Comparison of ENCODE assay signal across 9 cellular contexts in genomic region chr3:190811775-190812480, GRCh38. TPM values are rescaled to one million over a fixed set of nuclear protein-coding genes. Genes with fewer than 3 reads are reported as not detected.
A peak's percentile ranks its signal among the peaks of the same experiment; 100 is the strongest.
DNase-seq lines count a peak whose midpoint lies in the region; ATAC-seq and TF ChIP-seq lines count a peak whose summit lies in the region.
"Had no signal": no experiment of that assay in that cellular context is flagged by ENCODE, and none has a peak within 500 bp of the region (broad histone marks: within the 10 kb centered on the region; RNA-seq: fewer than 3 reads in every experiment).

No MANE protein-coding gene starts in this region.

- H3K9me3 Mint-ChIP-seq in activated CD4-positive, alpha-beta memory T cell treated with anti-CD3 and anti-CD28 coated beads for 36 hours: peaks cover 1% of the 10 kb centered on the region

- no peaks in the 10 kb centered on the region for H3K27me3 Mint-ChIP-seq in activated CD4-positive, alpha-beta memory T cell treated with anti-CD3 and anti-CD28 coated beads for 36 hours

- H3K36me3 ChIP-seq in brain microvascular endothelial cell (replicated peaks): no peaks in the 10 kb centered on the region

- no peaks in the 10 kb centered on the region for H3K4me1 Mint-ChIP-seq in activated CD4-positive, alpha-beta memory T cell treated with anti-CD3 and anti-CD28 coated beads for 36 hours (ENCODE audit: low read depth)
- H3K4me1 Mint-ChIP-seq: naive B cell had no signal

- intact Hi-C loops in activated CD4-positive, alpha-beta memory T cell treated with anti-CD3 and anti-CD28 coated beads for 36 hours (cut with micrococcal nuclease): no loop called here

- POLR2A ChIA-PET in activated CD4-positive, alpha-beta memory T cell treated with anti-CD3 and anti-CD28 coated beads for 36 hours (lab: Charles Lee): no interaction called here

- in situ Hi-C loops in brain microvascular endothelial cell (cut with HindIII; ENCODE audit: low pct_ligation_motif_present, low sequenced_read_pairs): no loop called here

- TF ChIP-seq CTCF in brain microvascular endothelial cell (IDR thresholded peaks at IDR 0.05; ENCODE audit: low read depth, low read length, missing control alignments): peak; percentile 73

- CTCF ChIA-PET in activated CD4-positive, alpha-beta memory T cell treated with anti-CD3 and anti-CD28 coated beads for 36 hours (lab: Charles Lee): interaction anchor here (0.7 kb wide), 1 partner anchor 8 kb away, joined by 3 read pairs; no protein-coding TSS in a partner anchor

- H3K27me3 ChIP-seq in brain microvascular endothelial cell (replicated peaks): no peaks in the 10 kb centered on the region

- DNase-seq in AG20443 (ENCODE audit: low spot score): peak; percentile 47
- peak; percentile 67 to 82 for DNase-seq in NCI-H524 (lab: John Stamatoyannopoulos, UW)
- DNase-seq in brain microvascular endothelial cell: peak; percentile 65
- peak; percentile 82 for DNase-seq in left lobe of liver (ENCODE audit: low spot score)
- no peak for DNase-seq in activated CD4-positive, alpha-beta memory T cell treated with anti-CD3 and anti-CD28 coated beads for 36 hours
- no peak for DNase-seq in DMS79 treated with DMSO at 0.1 percent for 48 hours (lab: John Stamatoyannopoulos, UW)
- DNase-seq: naive B cell had no signal

- no peak overlapping the region for H3K27ac ChIP-seq in brain microvascular endothelial cell

- no peak overlapping the region for H3K4me3 Mint-ChIP-seq in activated CD4-positive, alpha-beta memory T cell treated with anti-CD3 and anti-CD28 coated beads for 36 hours
- H3K4me3 Mint-ChIP-seq: naive B cell had no signal

- no peaks in the 10 kb centered on the region for H3K36me3 Mint-ChIP-seq in activated CD4-positive, alpha-beta memory T cell treated with anti-CD3 and anti-CD28 coated beads for 36 hours
- H3K36me3 Mint-ChIP-seq: naive B cell had no signal

- H3K4me3 ChIP-seq in brain microvascular endothelial cell (ENCODE audit: low read depth, low read length): peak overlapping the region; percentile 35

- ATAC-seq in GM18511 (IDR thresholded peaks at IDR 0.05; ENCODE audit: unreplicated experiment) (peak; percentile 81), HG03159 (IDR thresholded peaks at IDR 0.05; ENCODE audit: unreplicated experiment) (peak; percentile 88), left lobe of liver (peak; percentile 82)

- H3K27ac Mint-ChIP-seq in activated CD4-positive, alpha-beta memory T cell treated with anti-CD3 and anti-CD28 coated beads for 36 hours: no peak overlapping the region
- H3K27ac Mint-ChIP-seq: naive B cell had no signal

RNA-seq across cellular contexts. Expression of gene GMNC, which starts 50.6 kb away (rescaled TPM):
- 7.3 TPM for total RNA-seq in left lobe of liver
- total RNA-seq in activated CD4-positive, alpha-beta memory T cell treated with anti-CD3 and anti-CD28 coated beads for 36 hours: not detected

Comparison
In these comparisons a context has a peak if more than half of its experiments do, and no peak if none do; other contexts are left out.
1. DNase-seq: peak in AG20443 (single experiment), NCI-H524 (2 of 2), brain microvascular endothelial cell (single experiment) and left lobe of liver (single experiment); none in activated CD4-positive, alpha-beta memory T cell treated with anti-CD3 and anti-CD28 coated beads for 36 hours (single experiment) and DMS79 treated with DMSO at 0.1 percent for 48 hours (single experiment).
2. Peak in every context shown above with its lines, with median percentiles within 50 percentile points of each other: ATAC-seq.